In genomic region chr5:174900176-174900692, GRCh38 we compare ENCODE assay signal across 20 cellular contexts.
DNase-seq lines count a peak whose midpoint lies in the region; ATAC-seq and TF ChIP-seq lines count a peak whose summit lies in the region.
"Had no signal": no experiment of that assay in that cellular context is flagged by ENCODE, and none has a peak within 500 bp of the region (broad histone marks: within the 10 kb centered on the region; RNA-seq: fewer than 3 reads in every experiment).

No MANE protein-coding gene starts in this region.

- H3K9me3 Mint-ChIP-seq in activated naive CD8-positive, alpha-beta T cell treated with anti-CD3 and anti-CD28 coated beads for 36 hours: no peaks in the 10 kb centered on the region

- no peaks in the 10 kb centered on the region for H3K36me3 ChIP-seq in BLaER1 treated with 17β-estradiol and CSF1 and Interleukin-3, amounts not matched to agents 10 nM and 100 nM
- no peaks in the 10 kb centered on the region for H3K36me3 ChIP-seq in RWPE2 (ENCODE audit: low read depth)
- H3K36me3 ChIP-seq: MG63 had no signal

- peaks cover 6 to 22% (median 13%) of the 10 kb centered on the region in 10 experiments; a peak in 19 of 20 replicates for H3K4me1 ChIP-seq in BLaER1 treated with 17β-estradiol and CSF1 and Interleukin-3, amounts not matched to agents 10 nM and 100 nM
- peaks cover 4% of the 10 kb centered on the region for H3K4me1 ChIP-seq in RWPE2 (ENCODE audit: insufficient read depth, poor library complexity, severe bottlenecking)
- H3K4me1 ChIP-seq: Caco-2 had no signal

- H3K4me1 Mint-ChIP-seq in activated naive CD8-positive, alpha-beta T cell treated with anti-CD3 and anti-CD28 coated beads for 36 hours: no peaks in the 10 kb centered on the region

- H3K27ac ChIP-seq in BLaER1 treated with 17β-estradiol and CSF1 and Interleukin-3, amounts not matched to agents 10 nM and 100 nM: peak overlapping the region in 8 of 11 experiments; percentile 2 to 57 (median 45); a peak in 11 of 22 replicates
- H3K27ac ChIP-seq in RWPE2 (ENCODE audit: poor library complexity, severe bottlenecking): no peak overlapping the region

- no peaks in the 10 kb centered on the region for H3K27me3 ChIP-seq in BLaER1 treated with 17β-estradiol and CSF1 and Interleukin-3, amounts not matched to agents 10 nM and 100 nM
- H3K27me3 ChIP-seq in RWPE2 (ENCODE audit: insufficient read depth, poor library complexity, severe bottlenecking): no peaks in the 10 kb centered on the region
- H3K27me3 ChIP-seq: MG63 had no signal

- no peak overlapping the region for H3K4me3 Mint-ChIP-seq in activated naive CD8-positive, alpha-beta T cell treated with anti-CD3 and anti-CD28 coated beads for 36 hours
- H3K4me3 Mint-ChIP-seq: CD14-positive monocyte, GM23338 had no signal

- H3K27me3 Mint-ChIP-seq in activated naive CD8-positive, alpha-beta T cell treated with anti-CD3 and anti-CD28 coated beads for 36 hours: peaks cover 16% of the 10 kb centered on the region

- no peak overlapping the region for H3K27ac Mint-ChIP-seq in activated naive CD8-positive, alpha-beta T cell treated with anti-CD3 and anti-CD28 coated beads for 36 hours
- H3K27ac Mint-ChIP-seq: CD14-positive monocyte, GM23338 had no signal

- H4K20me1 ChIP-seq in BLaER1 treated with 17β-estradiol and CSF1 and Interleukin-3, amounts not matched to agents 10 nM and 100 nM: no peaks in the 10 kb centered on the region

- peak overlapping the region; percentile 15 to 61 (median 30); a peak in 20 of 22 replicates for H3K4me2 ChIP-seq in BLaER1 treated with 17β-estradiol and CSF1 and Interleukin-3, amounts not matched to agents 10 nM and 100 nM
- H3K4me2 ChIP-seq: GM23338 had no signal

- H3K4me3 ChIP-seq in BLaER1 treated with 17β-estradiol and CSF1 and Interleukin-3, amounts not matched to agents 10 nM and 100 nM: no peak overlapping the region
- no peak overlapping the region for H3K4me3 ChIP-seq in RWPE2 (ENCODE audit: severe bottlenecking)
- H3K4me3 ChIP-seq in fibroblast of mammary gland (ENCODE audit: control insufficient read depth, low read depth, low read length): no peak overlapping the region
- H3K4me3 ChIP-seq in foreskin fibroblast (ENCODE audit: low read depth in 1 of 2, low read length in 2 of 2): no peak overlapping the region
- H3K4me3 ChIP-seq: GM23338, MG63 had no signal

- H3K36me3 Mint-ChIP-seq in activated naive CD8-positive, alpha-beta T cell treated with anti-CD3 and anti-CD28 coated beads for 36 hours: no peaks in the 10 kb centered on the region
- H3K36me3 Mint-ChIP-seq: CD14-positive monocyte had no signal

- ATAC-seq in RWPE2 (ENCODE audit: low read depth) (peak; percentile 81), HG03139 (IDR thresholded peaks at IDR 0.05; ENCODE audit: unreplicated experiment) (no peak)
- ATAC-seq: GM23338, Panc1 had no signal

- TF ChIP-seq CTCF in RWPE2 (IDR thresholded peaks at IDR 0.05; ENCODE audit: poor library complexity, severe bottlenecking): no peak
- no peak for TF ChIP-seq CTCF in fibroblast of mammary gland (conservative IDR thresholded peaks at IDR 0.05; ENCODE audit: control insufficient read depth, insufficient read depth, low read depth, low read length)
- no peak for TF ChIP-seq CTCF in foreskin fibroblast (IDR thresholded peaks at IDR 0.05; ENCODE audit: low read depth, low read length)

- peak overlapping the region in 1 of 11 experiments; percentile 15; a peak in 1 of 22 replicates for H3K9ac ChIP-seq in BLaER1 treated with 17β-estradiol and CSF1 and Interleukin-3, amounts not matched to agents 10 nM and 100 nM

- peaks cover 0 to 28% (median 12%) of the 10 kb centered on the region in 11 experiments; a peak in 10 of 22 replicates for H3K9me3 ChIP-seq in BLaER1 treated with 17β-estradiol and CSF1 and Interleukin-3, amounts not matched to agents 10 nM and 100 nM (replicated peaks in 1 of 11)
- no peaks in the 10 kb centered on the region for H3K9me3 ChIP-seq in RWPE2 (ENCODE audit: severe bottlenecking)
- H3K9me3 ChIP-seq: Caco-2, MG63 had no signal

- DNase-seq in MV-4-11 (lab: John Stamatoyannopoulos, UW): peak; percentile 93
- DNase-seq in RWPE2 (ENCODE audit: low spot score): no peak
- peak; percentile 12 for DNase-seq in fibroblast of mammary gland (ENCODE audit: low read depth)
- no peak for DNase-seq in foreskin fibroblast
- no peak for DNase-seq in H4 (ENCODE audit: low spot score)
- no peak for DNase-seq in activated naive CD8-positive, alpha-beta T cell treated with anti-CD3 and anti-CD28 coated beads for 36 hours
- DNase-seq: Caco-2; GF-D8; KG1; MG63; NCI-H146; NCI-H345; NCI-H526 treated with DMSO at 0.1 percent for 48 hours; NK-92 treated with Interleukin-12 subunit alpha and Interleukin-12 subunit beta, amount 100 ng/mL, for 24 hours; SHP77 treated with DMSO at 0.1 percent for 48 hours had no signal

Comparison
In these comparisons a context has a peak if more than half of its experiments do, and no peak if none do; other contexts are left out.
1. DNase-seq: peak in MV-4-11 (single experiment) and fibroblast of mammary gland (single experiment); none in RWPE2 (single experiment), foreskin fibroblast (0 of 2), H4 (single experiment) and activated naive CD8-positive, alpha-beta T cell treated with anti-CD3 and anti-CD28 coated beads for 36 hours (single experiment).